Comparison of ENCODE assay signal across 2 cellular contexts in genomic region chr4:52659016-52659721, GRCh38.
A peak's percentile ranks its signal among the peaks of the same experiment; 100 is the strongest.
TF ChIP-seq lines count a peak whose summit lies in the region.

USP46 (minus strand) TSS chr4:52659301; CDS start chr4:52659150, 151 bp downstream.

TF ChIP-seq in IMR-90, 13 proteins besides CTCF, POLR2A, EP300 and RAD21 (continued from another document):
- TF ChIP-seq MAZ (IDR thresholded peaks at IDR 0.05; ENCODE audit: borderline replicate concordance, low read depth, low read length) (peak; percentile 74; the same call in 1 of the 2 replicates), NFE2L2 (IDR thresholded peaks at IDR 0.05; ENCODE audit: low read depth, low read length) (no peak), CHD1 (IDR thresholded peaks at IDR 0.05; ENCODE audit: low read depth, low read length) (no peak)

TF ChIP-seq in SK-N-SH treated with all-trans-retinoic acid at 6 μM for 48 hours, 23 proteins besides CTCF, POLR2A, EP300 and RAD21 (continued from another document):
- TF ChIP-seq ZC3H10 (CRISPR knock-in tag; IDR thresholded peaks at IDR 0.05) (no peak), PPARA (CRISPR knock-in tag; IDR thresholded peaks at IDR 0.05; ENCODE audit: borderline replicate concordance) (no peak), BACH2 (CRISPR knock-in tag; IDR thresholded peaks at IDR 0.05; ENCODE audit: borderline replicate concordance) (no peak), GLIS3 (CRISPR knock-in tag; IDR thresholded peaks at IDR 0.05) (no peak)
- TF ChIP-seq, protein P1, sequence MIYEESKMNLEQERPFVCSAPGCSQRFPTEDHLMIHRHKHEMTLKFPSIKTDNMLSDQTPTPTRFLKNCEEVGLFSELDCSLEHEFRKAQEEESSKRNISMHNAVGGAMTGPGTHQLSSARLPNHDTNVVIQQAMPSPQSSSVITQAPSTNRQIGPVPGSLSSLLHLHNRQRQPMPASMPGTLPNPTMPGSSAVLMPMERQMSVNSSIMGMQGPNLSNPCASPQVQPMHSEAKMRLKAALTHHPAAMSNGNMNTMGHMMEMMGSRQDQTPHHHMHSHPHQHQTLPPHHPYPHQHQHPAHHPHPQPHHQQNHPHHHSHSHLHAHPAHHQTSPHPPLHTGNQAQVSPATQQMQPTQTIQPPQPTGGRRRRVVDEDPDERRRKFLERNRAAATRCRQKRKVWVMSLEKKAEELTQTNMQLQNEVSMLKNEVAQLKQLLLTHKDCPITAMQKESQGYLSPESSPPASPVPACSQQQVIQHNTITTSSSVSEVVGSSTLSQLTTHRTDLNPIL (CRISPR knock-in tag; IDR thresholded peaks at IDR 0.05; ENCODE audit: low read depth): no peak
TF ChIP-seq in SK-N-SH treated with all-trans-retinoic acid at 6 μM for 48 hours: peak in this region for 0.
